In the genomic region with DNA sequence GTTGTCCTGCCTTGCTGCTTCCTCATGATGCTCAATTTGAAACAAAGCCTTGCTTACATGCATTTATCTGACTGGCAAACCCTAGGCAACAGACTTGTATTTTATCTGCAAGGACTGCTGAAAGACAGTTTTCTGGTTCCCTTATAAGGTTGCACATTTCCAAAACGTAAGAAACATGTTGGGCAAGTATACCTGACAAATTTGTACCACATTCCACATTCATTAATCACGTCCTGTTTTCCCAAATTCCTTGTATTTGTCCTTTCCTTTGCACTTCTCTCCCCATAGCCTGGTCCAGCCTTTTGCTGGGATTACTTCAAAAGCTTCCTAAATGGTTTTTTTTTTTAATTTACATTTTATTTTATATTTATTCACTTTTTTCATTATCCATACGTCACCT, we compare ENCODE assay signal across 1 cellular context.
TF ChIP-seq lines count a peak whose summit lies in the region.

No MANE protein-coding gene starts in this region.

TF ChIP-seq in HCT116, 20 proteins besides CTCF, POLR2A, EP300 and RAD21 (continued from another document):
- TF ChIP-seq, protein P1, sequence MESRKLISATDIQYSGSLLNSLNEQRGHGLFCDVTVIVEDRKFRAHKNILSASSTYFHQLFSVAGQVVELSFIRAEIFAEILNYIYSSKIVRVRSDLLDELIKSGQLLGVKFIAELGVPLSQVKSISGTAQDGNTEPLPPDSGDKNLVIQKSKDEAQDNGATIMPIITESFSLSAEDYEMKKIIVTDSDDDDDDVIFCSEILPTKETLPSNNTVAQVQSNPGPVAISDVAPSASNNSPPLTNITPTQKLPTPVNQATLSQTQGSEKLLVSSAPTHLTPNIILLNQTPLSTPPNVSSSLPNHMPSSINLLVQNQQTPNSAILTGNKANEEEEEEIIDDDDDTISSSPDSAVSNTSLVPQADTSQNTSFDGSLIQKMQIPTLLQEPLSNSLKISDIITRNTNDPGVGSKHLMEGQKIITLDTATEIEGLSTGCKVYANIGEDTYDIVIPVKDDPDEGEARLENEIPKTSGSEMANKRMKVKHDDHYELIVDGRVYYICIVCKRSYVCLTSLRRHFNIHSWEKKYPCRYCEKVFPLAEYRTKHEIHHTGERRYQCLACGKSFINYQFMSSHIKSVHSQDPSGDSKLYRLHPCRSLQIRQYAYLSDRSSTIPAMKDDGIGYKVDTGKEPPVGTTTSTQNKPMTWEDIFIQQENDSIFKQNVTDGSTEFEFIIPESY (IDR thresholded peaks at IDR 0.05; ENCODE audit: extremely low read depth, insufficient replicate concordance, low read length), result no peak
- peak; percentile 70; the same call in 1 of the 2 replicates for TF ChIP-seq CBX3 (IDR thresholded peaks at IDR 0.05; ENCODE audit: low read depth)
- TF ChIP-seq POLR2AphosphoS5 (IDR thresholded peaks at IDR 0.05; ENCODE audit: low read depth, low read length), result 0 out of 2 replicates have a peak, but pooled peaks have one; percentile 36
- TF ChIP-seq YY1 (IDR thresholded peaks at IDR 0.05; ENCODE audit: extremely low read depth, insufficient replicate concordance, low read depth, low read length), result no peak
- no peak for TF ChIP-seq TCF7L2 (IDR thresholded peaks at IDR 0.05; ENCODE audit: borderline replicate concordance, extremely low read depth, insufficient read depth, insufficient read length)
- TF ChIP-seq JUND (IDR thresholded peaks at IDR 0.05), result peak; percentile 77
- TF ChIP-seq EZH2 (IDR thresholded peaks at IDR 0.05), result no peak
- TF ChIP-seq SIN3A (IDR thresholded peaks at IDR 0.05; ENCODE audit: low read depth), result no peak
- no peak for TF ChIP-seq ZFX (IDR thresholded peaks at IDR 0.05)
- TF ChIP-seq EZH2phosphoT487 (IDR thresholded peaks at IDR 0.05; ENCODE audit: borderline replicate concordance), result no peak
- TF ChIP-seq, protein P2, sequence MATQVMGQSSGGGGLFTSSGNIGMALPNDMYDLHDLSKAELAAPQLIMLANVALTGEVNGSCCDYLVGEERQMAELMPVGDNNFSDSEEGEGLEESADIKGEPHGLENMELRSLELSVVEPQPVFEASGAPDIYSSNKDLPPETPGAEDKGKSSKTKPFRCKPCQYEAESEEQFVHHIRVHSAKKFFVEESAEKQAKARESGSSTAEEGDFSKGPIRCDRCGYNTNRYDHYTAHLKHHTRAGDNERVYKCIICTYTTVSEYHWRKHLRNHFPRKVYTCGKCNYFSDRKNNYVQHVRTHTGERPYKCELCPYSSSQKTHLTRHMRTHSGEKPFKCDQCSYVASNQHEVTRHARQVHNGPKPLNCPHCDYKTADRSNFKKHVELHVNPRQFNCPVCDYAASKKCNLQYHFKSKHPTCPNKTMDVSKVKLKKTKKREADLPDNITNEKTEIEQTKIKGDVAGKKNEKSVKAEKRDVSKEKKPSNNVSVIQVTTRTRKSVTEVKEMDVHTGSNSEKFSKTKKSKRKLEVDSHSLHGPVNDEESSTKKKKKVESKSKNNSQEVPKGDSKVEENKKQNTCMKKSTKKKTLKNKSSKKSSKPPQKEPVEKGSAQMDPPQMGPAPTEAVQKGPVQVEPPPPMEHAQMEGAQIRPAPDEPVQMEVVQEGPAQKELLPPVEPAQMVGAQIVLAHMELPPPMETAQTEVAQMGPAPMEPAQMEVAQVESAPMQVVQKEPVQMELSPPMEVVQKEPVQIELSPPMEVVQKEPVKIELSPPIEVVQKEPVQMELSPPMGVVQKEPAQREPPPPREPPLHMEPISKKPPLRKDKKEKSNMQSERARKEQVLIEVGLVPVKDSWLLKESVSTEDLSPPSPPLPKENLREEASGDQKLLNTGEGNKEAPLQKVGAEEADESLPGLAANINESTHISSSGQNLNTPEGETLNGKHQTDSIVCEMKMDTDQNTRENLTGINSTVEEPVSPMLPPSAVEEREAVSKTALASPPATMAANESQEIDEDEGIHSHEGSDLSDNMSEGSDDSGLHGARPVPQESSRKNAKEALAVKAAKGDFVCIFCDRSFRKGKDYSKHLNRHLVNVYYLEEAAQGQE (IDR thresholded peaks at IDR 0.05; ENCODE audit: low read depth), result no peak
- peak; percentile 74 for TF ChIP-seq FOSL1 (IDR thresholded peaks at IDR 0.05; ENCODE audit: low read depth)
- TF ChIP-seq EGR1 (IDR thresholded peaks at IDR 0.05; ENCODE audit: low read depth), result no peak
- no peak for TF ChIP-seq ZNF274 (IDR thresholded peaks at IDR 0.05; ENCODE audit: low read depth, low read length)
- peak; percentile 92 for TF ChIP-seq SRF (IDR thresholded peaks at IDR 0.05; ENCODE audit: low read depth)
- TF ChIP-seq, protein P3, sequence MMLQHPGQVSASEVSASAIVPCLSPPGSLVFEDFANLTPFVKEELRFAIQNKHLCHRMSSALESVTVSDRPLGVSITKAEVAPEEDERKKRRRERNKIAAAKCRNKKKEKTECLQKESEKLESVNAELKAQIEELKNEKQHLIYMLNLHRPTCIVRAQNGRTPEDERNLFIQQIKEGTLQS (IDR thresholded peaks at IDR 0.05), result no peak
- TF ChIP-seq CEBPB (IDR thresholded peaks at IDR 0.05; ENCODE audit: low read depth), result peak; percentile 77
- TF ChIP-seq SP1 (IDR thresholded peaks at IDR 0.05; ENCODE audit: low read depth), result peak; percentile 71; the same call in 1 of the 2 replicates
- TF ChIP-seq, protein P4, sequence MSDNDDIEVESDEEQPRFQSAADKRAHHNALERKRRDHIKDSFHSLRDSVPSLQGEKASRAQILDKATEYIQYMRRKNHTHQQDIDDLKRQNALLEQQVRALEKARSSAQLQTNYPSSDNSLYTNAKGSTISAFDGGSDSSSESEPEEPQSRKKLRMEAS (IDR thresholded peaks at IDR 0.05), result 0 out of 2 replicates have a peak, but pooled peaks have one; percentile 38
